ENCODE assay signal across 16 cellular contexts in the genomic region with DNA sequence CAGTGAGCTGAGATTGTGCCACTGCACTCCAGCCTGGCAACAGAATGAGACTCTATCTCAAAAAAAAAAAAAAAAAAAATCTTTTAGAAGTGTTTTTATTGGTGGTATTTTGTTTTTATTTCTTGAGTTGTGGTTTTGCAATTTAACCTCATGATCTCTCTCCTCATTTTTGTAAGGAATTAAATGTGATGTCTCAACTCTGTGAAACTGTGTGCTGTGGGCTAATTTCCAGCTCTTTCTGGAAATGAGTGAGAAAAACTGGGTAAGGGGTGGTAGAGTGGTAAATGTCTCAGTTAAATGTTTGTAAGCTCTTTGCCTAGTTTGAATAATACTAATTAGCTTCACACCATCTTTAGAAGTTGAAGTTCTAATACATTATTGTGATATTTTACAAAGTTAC. TPM values are rescaled to one million over a fixed set of nuclear protein-coding genes. Genes with fewer than 3 reads are reported as not detected.
DNase-seq lines count a peak whose midpoint lies in the region; ATAC-seq and TF ChIP-seq lines count a peak whose summit lies in the region.
"Had no signal": no experiment of that assay in that cellular context is flagged by ENCODE, and none has a peak within 500 bp of the region (broad histone marks: within the 10 kb centered on the region; RNA-seq: fewer than 3 reads in every experiment).

No MANE protein-coding gene starts in this region.

- TF ChIP-seq CTCF in fibroblast of pulmonary artery (IDR thresholded peaks at IDR 0.05; ENCODE audit: low read length, missing control alignments) (no peak), osteocyte (IDR thresholded peaks at IDR 0.05) (no peak)

- no peak overlapping the region for H3K4me3 ChIP-seq in fibroblast of pulmonary artery (replicated peaks; ENCODE audit: low read depth, low read length)
- H3K4me3 ChIP-seq: A549 had no signal

- no peak overlapping the region for H3K4me3 Mint-ChIP-seq in osteocyte (ENCODE audit: unreplicated experiment)
- H3K4me3 Mint-ChIP-seq: CD14-positive monocyte had no signal

- H3K36me3 Mint-ChIP-seq in osteocyte (ENCODE audit: unreplicated experiment): peaks cover 59% of the 10 kb centered on the region

- H3K9me3 Mint-ChIP-seq in osteocyte (ENCODE audit: unreplicated experiment): no peaks in the 10 kb centered on the region

- no peaks in the 10 kb centered on the region for H3K27me3 Mint-ChIP-seq in osteocyte (ENCODE audit: unreplicated experiment)

- peaks cover 15% of the 10 kb centered on the region for H3K4me1 Mint-ChIP-seq in osteocyte (ENCODE audit: unreplicated experiment)
- H3K4me1 Mint-ChIP-seq: CD14-positive monocyte had no signal

- DNase-seq in EH (ENCODE audit: low read depth) (peak; percentile 54), astrocyte of the hippocampus (ENCODE audit: low read depth, low spot score) (peak; percentile 39), fibroblast of pulmonary artery (ENCODE audit: low read depth) (peak; percentile 73), osteocyte (ENCODE audit: extremely low spot score, unreplicated experiment) (no peak), anterior cingulate cortex (lab: John Stamatoyannopoulos, UW) (no peak)
- DNase-seq: AML-193, DMS 273 treated with DMSO at 0.1 percent for 48 hours, GOT3, NCI-H187 treated with DMSO at 0.1 percent for 48 hours, NCI-H526 treated with DMSO at 0.1 percent for 48 hours, RPMI8226 had no signal

- no peak for ATAC-seq in GM21529 (IDR thresholded peaks at IDR 0.05; ENCODE audit: unreplicated experiment)
- ATAC-seq in HG03280 (IDR thresholded peaks at IDR 0.05; ENCODE audit: unreplicated experiment): no peak
- ATAC-seq in esophagus mucosa: no peak
- ATAC-seq: A549 had no signal

- peak overlapping the region; percentile 87 for H3K27ac Mint-ChIP-seq in osteocyte (ENCODE audit: unreplicated experiment)

RNA-seq across cellular contexts. Expression of gene ACO1, which starts 29.0 kb away (rescaled TPM):
- total RNA-seq in osteocyte (41.0 and 42.0 TPM in 2 replicates), esophagus mucosa (14.0 TPM)

Comparison
In these comparisons a context has a peak if more than half of its experiments do, and no peak if none do; other contexts are left out.
1. DNase-seq: peak in EH (single experiment), astrocyte of the hippocampus (single experiment) and fibroblast of pulmonary artery (single experiment); none in osteocyte (single experiment) and anterior cingulate cortex (0 of 58).